ENCODE assay signal across 11 cellular contexts in genomic region chr15:72554471-72555425, GRCh38.
DNase-seq lines count a peak whose midpoint lies in the region; ATAC-seq and TF ChIP-seq lines count a peak whose summit lies in the region.
"Had no signal": no experiment of that assay in that cellular context is flagged by ENCODE, and none has a peak within 500 bp of the region (broad histone marks: within the 10 kb centered on the region; RNA-seq: fewer than 3 reads in every experiment).

No MANE protein-coding gene starts in this region.

- POLR2A ChIA-PET in A673 (lab: Charles Lee; ENCODE audit: low non-redundant PET), result no interaction called here

- H3F3A ChIP-seq in GM23338 (replicated peaks; ENCODE audit: low read depth), result no peaks in the 10 kb centered on the region

- CTCF ChIA-PET in A673 (lab: Charles Lee), result no interaction called here

- no peaks in the 10 kb centered on the region for H3K9me3 ChIP-seq in A673 (ENCODE audit: low read depth, low read length, poor library complexity, severe bottlenecking)
- H3K9me3 ChIP-seq: lower lobe of right lung had no signal

- H3K36me3 Mint-ChIP-seq in GM23338 (ENCODE audit: low read depth), result peaks cover 16% of the 10 kb centered on the region; the same call in 2 of the 3 replicates
- peaks cover 25% of the 10 kb centered on the region for H3K36me3 Mint-ChIP-seq in central memory CD8-positive, alpha-beta T cell (ENCODE audit: insufficient read depth)

- ATAC-seq in GM23338 (no peak), GM18502 (IDR thresholded peaks at IDR 0.05; ENCODE audit: poor library complexity, unreplicated experiment) (no peak), GM18858 (IDR thresholded peaks at IDR 0.05; ENCODE audit: unreplicated experiment) (no peak)
- peak; percentile 32 for ATAC-seq in central memory CD8-positive, alpha-beta T cell (replicated peaks; ENCODE audit: extremely low read depth, poor library complexity, severe bottlenecking)
- ATAC-seq: lower lobe of right lung had no signal

- no TSS peak for BruUV-seq in A673 (replicated peaks; lab: Mats Ljungman, UMichigan)

- no peak overlapping the region for H3K27ac Mint-ChIP-seq in GM23338
- H3K27ac Mint-ChIP-seq in central memory CD8-positive, alpha-beta T cell (ENCODE audit: low read depth), result no peak overlapping the region

- H3K4me3 ChIP-seq in GM23338 (no peak overlapping the region), A673 (ENCODE audit: low read depth, low read length, poor library complexity, severe bottlenecking) (no peak overlapping the region)
- H3K4me3 ChIP-seq: lower lobe of right lung, PC-9 had no signal

- H3K4me2 ChIP-seq in GM23338, result no peak overlapping the region
- H3K4me2 ChIP-seq: PC-9 had no signal

- intact Hi-C loops in A673 (cut with micrococcal nuclease; ENCODE audit: unreplicated experiment), result no loop called here

- H3K27me3 Mint-ChIP-seq in GM23338 (ENCODE audit: insufficient read depth, low read depth, poor library complexity), result peaks cover 2% of the 10 kb centered on the region
- H3K27me3 Mint-ChIP-seq in central memory CD8-positive, alpha-beta T cell, result no peaks in the 10 kb centered on the region

- H3K36me3 ChIP-seq in GM23338 (ENCODE audit: insufficient read depth) (peaks cover 5% of the 10 kb centered on the region; the same call in 1 of the 2 replicates), A673 (ENCODE audit: insufficient read depth, low read length, poor library complexity, severe bottlenecking) (no peaks in the 10 kb centered on the region)

- H3K4me3 Mint-ChIP-seq in GM23338, result no peak overlapping the region
- H3K4me3 Mint-ChIP-seq in central memory CD8-positive, alpha-beta T cell, result no peak overlapping the region

- H3K4me1 ChIP-seq in GM23338 (ENCODE audit: insufficient read depth) (no peaks in the 10 kb centered on the region), A673 (ENCODE audit: insufficient read depth, low read length, poor library complexity, severe bottlenecking) (peaks cover 7% of the 10 kb centered on the region)
- H3K4me1 ChIP-seq: lower lobe of right lung had no signal

- H4K20me1 ChIP-seq in GM23338 (replicated peaks; ENCODE audit: insufficient read depth), result peaks cover 14% of the 10 kb centered on the region

- DNase-seq in GM23338 (ENCODE audit: low spot score) (no peak), NCI-H187 treated with DMSO at 0.1 percent for 48 hours (lab: John Stamatoyannopoulos, UW) (no peak), A673 (ENCODE audit: low spot score) (no peak)
- peak; percentile 62 for DNase-seq in activated CD4-positive, alpha-beta T cell treated with anti-CD3 and anti-CD28 coated beads for 48 hours
- DNase-seq in central memory CD8-positive, alpha-beta T cell (ENCODE audit: low spot score in 2 of 2), result no peak
- peak; percentile 11 for DNase-seq in stimulated activated CD4-positive, alpha-beta T cell treated with anti-CD3 and anti-CD28 coated beads, Interleukin-12 subunit alpha, Interleukin-12 subunit beta, amount 100 ng/mL, for 4 hours
- DNase-seq: cerebellar nuclear complex, lower lobe of right lung had no signal

- peaks cover 63% of the 10 kb centered on the region for H3K79me2 ChIP-seq in GM23338 (replicated peaks; ENCODE audit: insufficient read depth)

- no peaks in the 10 kb centered on the region for H3K27me3 ChIP-seq in GM23338 (ENCODE audit: insufficient read depth)
- H3K27me3 ChIP-seq in A673 (replicated peaks; ENCODE audit: insufficient read depth, low read depth, low read length, poor library complexity), result no peaks in the 10 kb centered on the region

- no peak for TF ChIP-seq CTCF in GM23338 (conservative IDR thresholded peaks at IDR 0.05; ENCODE audit: low read depth in 2 of 2)
- no peak for TF ChIP-seq CTCF in A673 (conservative IDR thresholded peaks at IDR 0.05; ENCODE audit: low read depth, low read length)

- no peak overlapping the region for H2AFZ ChIP-seq in GM23338
- H2AFZ ChIP-seq: PC-9 had no signal

- H3K27ac ChIP-seq in GM23338 (ENCODE audit: low read depth) (0 out of 2 replicates have a peak overlapping the region, but pooled peaks have one; percentile 24), A673 (ENCODE audit: low read depth, low read length, poor library complexity, severe bottlenecking) (no peak overlapping the region)
- H3K27ac ChIP-seq: lower lobe of right lung, PC-9 had no signal

- no peaks in the 10 kb centered on the region for H3K9me3 Mint-ChIP-seq in GM23338
- H3K9me3 Mint-ChIP-seq in central memory CD8-positive, alpha-beta T cell, result no peaks in the 10 kb centered on the region

- H3K4me1 Mint-ChIP-seq in GM23338, result no peaks in the 10 kb centered on the region
- peaks cover 46% of the 10 kb centered on the region for H3K4me1 Mint-ChIP-seq in central memory CD8-positive, alpha-beta T cell

- H3K9me2 ChIP-seq in GM23338 (ENCODE audit: insufficient read depth), result no peaks in the 10 kb centered on the region

TF ChIP-seq in GM23338, 12 proteins besides CTCF, POLR2A, EP300 and RAD21 (continues in another document):
- no peak for TF ChIP-seq NANOG (IDR thresholded peaks at IDR 0.05; ENCODE audit: borderline replicate concordance)
- TF ChIP-seq, protein P1, sequence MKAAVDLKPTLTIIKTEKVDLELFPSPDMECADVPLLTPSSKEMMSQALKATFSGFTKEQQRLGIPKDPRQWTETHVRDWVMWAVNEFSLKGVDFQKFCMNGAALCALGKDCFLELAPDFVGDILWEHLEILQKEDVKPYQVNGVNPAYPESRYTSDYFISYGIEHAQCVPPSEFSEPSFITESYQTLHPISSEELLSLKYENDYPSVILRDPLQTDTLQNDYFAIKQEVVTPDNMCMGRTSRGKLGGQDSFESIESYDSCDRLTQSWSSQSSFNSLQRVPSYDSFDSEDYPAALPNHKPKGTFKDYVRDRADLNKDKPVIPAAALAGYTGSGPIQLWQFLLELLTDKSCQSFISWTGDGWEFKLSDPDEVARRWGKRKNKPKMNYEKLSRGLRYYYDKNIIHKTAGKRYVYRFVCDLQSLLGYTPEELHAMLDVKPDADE (IDR thresholded peaks at IDR 0.05), result no peak
- no peak for TF ChIP-seq STAT1 (IDR thresholded peaks at IDR 0.05; ENCODE audit: unreplicated experiment)
- TF ChIP-seq ZNF462 (CRISPR knock-in tag; IDR thresholded peaks at IDR 0.05), result no peak
- TF ChIP-seq JUNB (IDR thresholded peaks at IDR 0.05; ENCODE audit: unreplicated experiment), result no peak

Comparison
In these comparisons a context has a peak if more than half of its experiments do, and no peak if none do; other contexts are left out.
1. DNase-seq: peak in activated CD4-positive, alpha-beta T cell treated with anti-CD3 and anti-CD28 coated beads for 48 hours (single experiment) and stimulated activated CD4-positive, alpha-beta T cell treated with anti-CD3 and anti-CD28 coated beads, Interleukin-12 subunit alpha, Interleukin-12 subunit beta, amount 100 ng/mL, for 4 hours (single experiment); none in GM23338 (single experiment), central memory CD8-positive, alpha-beta T cell (0 of 2), NCI-H187 treated with DMSO at 0.1 percent for 48 hours (single experiment) and A673 (single experiment).